ENCODE assay signal across 9 cellular contexts in the genomic region with DNA sequence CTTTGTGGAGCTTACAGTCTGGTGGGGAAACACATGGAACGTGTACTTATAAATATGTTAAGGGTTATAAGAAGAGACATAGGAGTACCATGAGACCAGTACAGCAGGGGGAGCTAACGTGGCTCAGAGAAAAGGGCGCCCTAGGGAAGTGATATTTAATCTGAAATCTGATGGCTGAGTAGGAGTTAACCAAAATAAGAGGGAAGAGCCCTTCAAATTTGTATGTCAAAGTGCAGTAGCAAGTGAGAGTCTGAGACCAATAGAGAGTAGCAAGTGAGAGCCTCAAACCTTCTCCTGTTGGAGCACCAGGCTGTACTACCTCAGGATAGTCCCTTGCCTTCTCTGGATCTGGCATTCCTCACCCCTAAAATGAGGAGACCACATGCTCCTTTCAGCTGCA. TPM values are rescaled to one million over a fixed set of nuclear protein-coding genes. Genes with fewer than 3 reads are reported as not detected.
DNase-seq lines count a peak whose midpoint lies in the region; ATAC-seq lines count a peak whose summit lies in the region.
"Had no signal": no experiment of that assay in that cellular context is flagged by ENCODE, and none has a peak within 500 bp of the region (broad histone marks: within the 10 kb centered on the region; RNA-seq: fewer than 3 reads in every experiment).

No MANE protein-coding gene starts in this region.

- H3K27ac ChIP-seq in KOPT-K1 (ENCODE audit: low read depth, low read length, poor library complexity, severe bottlenecking) (peak overlapping the region; percentile 57), adipose tissue (ENCODE audit: low read depth, low read length) (peak overlapping the region; percentile 42)

- DNase-seq in Caki2 (ENCODE audit: low read depth) (peak; percentile 19), myocyte (ENCODE audit: low read depth) (peak; percentile 49), NCI-H345 (lab: John Stamatoyannopoulos, UW) (no peak)
- DNase-seq: left cardiac atrium had no signal

- 23 to 72% (median 23%) methylated on average over 3 of the region's 3 CpGs for WGBS in adipose tissue, 3 donors

- ATAC-seq in HG02870 (IDR thresholded peaks at IDR 0.05; ENCODE audit: unreplicated experiment) (no peak), HG02885 (IDR thresholded peaks at IDR 0.05; ENCODE audit: poor library complexity, unreplicated experiment) (no peak), HG03175 (IDR thresholded peaks at IDR 0.05; ENCODE audit: unreplicated experiment) (no peak)

- H3K36me3 ChIP-seq in KOPT-K1 (ENCODE audit: insufficient read depth, low read length): no peaks in the 10 kb centered on the region

- in situ Hi-C loops in Caki2 (cut with HindIII; ENCODE audit: low pct_unique_long_range_greater_than_20kb, low sequenced_read_pairs): no loop called here

- H3K9me3 ChIP-seq in KOPT-K1 (ENCODE audit: insufficient read depth, low read length, poor library complexity, severe bottlenecking): no peaks in the 10 kb centered on the region

RNA-seq across cellular contexts. Expression of a gene that starts 6.1 kb away (rescaled TPM):
- total RNA-seq in Caki2 (2014; rRNA removed; shearing (Covaris generic); ENCODE audit: low replicate concordance): 38.5 and 58.1 TPM in 2 replicates
- polyA plus RNA-seq in adipose tissue: 100 to 1,000 TPM in 1 of 3 donors, 10 to 100 TPM in 2; 18.1 to 122 (median 74.4) TPM
- 46.8 and 51.9 TPM in 2 replicates for total RNA-seq in myocyte
- 32.7 TPM for polyA plus RNA-seq in myocyte (2012)

RNA-seq across cellular contexts. Expression of a gene that starts 54.4 kb away (rescaled TPM):
- total RNA-seq in Caki2 (2014; rRNA removed; shearing (Covaris generic); ENCODE audit: low replicate concordance): 59.5 and 60.8 TPM in 2 replicates
- polyA plus RNA-seq in adipose tissue: 10 to 100 TPM; 31.2 to 78.8 (median 62.3) TPM
- total RNA-seq in myocyte: 82.7 and 96.2 TPM in 2 replicates
- 126 TPM for polyA plus RNA-seq in myocyte (2012)
